Comparison of ENCODE assay signal across 21 cellular contexts in genomic region chr17:8893059-8893458, GRCh38. TPM values are rescaled to one million over a fixed set of nuclear protein-coding genes. Genes with fewer than 3 reads are reported as not detected.
A peak's percentile ranks its signal among the peaks of the same experiment; 100 is the strongest.
DNase-seq lines count a peak whose midpoint lies in the region; ATAC-seq, FAIRE-seq and TF ChIP-seq lines count a peak whose summit lies in the region.
"Had no signal": no experiment of that assay in that cellular context is flagged by ENCODE, and none has a peak within 500 bp of the region (broad histone marks: within the 10 kb centered on the region; RNA-seq: fewer than 3 reads in every experiment).

No MANE protein-coding gene starts in this region.

- TF ChIP-seq CTCF in HepG2 (CRISPR knock-in tag; IDR thresholded peaks at IDR 0.05) (no peak), right lobe of liver (IDR thresholded peaks at IDR 0.05) (no peak), glutamatergic neuron (IDR thresholded peaks at IDR 0.05; ENCODE audit: partially characterized antibody, unreplicated experiment) (no peak)

- POLR2A ChIA-PET in HepG2 (lab: Yijun Ruan, JAX) = no interaction called here
- POLR2A ChIA-PET in activated CD8-positive, alpha-beta T cell treated with anti-CD3 and anti-CD28 coated beads, Interleukin-2, amount 10 ng/mL, durations not matched to agents 7 days and 5 days (lab: Charles Lee) = no interaction called here

- no TSS peak for BruUV-seq in HepG2 (replicated peaks; lab: Mats Ljungman, UMichigan)

- H3K4me1 ChIP-seq in HepG2 (ENCODE audit: insufficient read depth, low read length) (no peaks in the 10 kb centered on the region), right lobe of liver (no peaks in the 10 kb centered on the region)

- H3K9me3 ChIP-seq in HepG2 (ENCODE audit: low read length) (no peaks in the 10 kb centered on the region), right lobe of liver (no peaks in the 10 kb centered on the region)

- in situ Hi-C loops in HepG2 (cut with HindIII; ENCODE audit: extremely low pct_ligation_motif_present, low pct_unique_long_range_greater_than_20kb) = no loop called here
- in situ Hi-C loops in KBM-7 (cut with MboI; ENCODE audit: low pct_unique_long_range_greater_than_20kb, low sequenced_read_pairs) = no loop called here

- no peak for FAIRE-seq in HepG2 (lab: Jason Lieb, UNC)

- ATAC-seq in HepG2 (no peak), right lobe of liver (no peak)
- no peak for ATAC-seq in activated CD8-positive, alpha-beta T cell treated with anti-CD3 and anti-CD28 coated beads, Interleukin-2, amount 10 ng/mL, durations not matched to agents 7 days and 5 days
- ATAC-seq in stimulated activated memory B cell treated with anti-CD40 and anti-IgM and Interleukin-4, amounts not matched to agents 10 μg/mL and 1 μg/mL and 100 μg/mL, for 72 hours = no peak
- ATAC-seq: HCT116, PC-3 had no signal

- peaks cover 53% of the 10 kb centered on the region for H3K4me1 Mint-ChIP-seq in activated CD8-positive, alpha-beta T cell treated with anti-CD3 and anti-CD28 coated beads, Interleukin-2, amount 10 ng/mL, durations not matched to agents 7 days and 5 days (ENCODE audit: low read depth)
- H3K4me1 Mint-ChIP-seq in immature natural killer cell = peaks cover 34 to 48% of the 10 kb centered on the region in 2 donors
- H3K4me1 Mint-ChIP-seq in stimulated activated memory B cell treated with anti-CD40 and anti-IgM and Interleukin-4, amounts not matched to agents 10 μg/mL and 1 μg/mL and 100 μg/mL, for 72 hours = peaks cover 48% of the 10 kb centered on the region
- H3K4me1 Mint-ChIP-seq in glutamatergic neuron (ENCODE audit: low read depth, unreplicated experiment) = peaks cover 6% of the 10 kb centered on the region
- peaks cover 46% of the 10 kb centered on the region for H3K4me1 Mint-ChIP-seq in activated naive CD4-positive, alpha-beta T cell treated with anti-CD3 and anti-CD28 coated beads for 36 hours (ENCODE audit: low read depth)

- H3K27me3 Mint-ChIP-seq in activated CD8-positive, alpha-beta T cell treated with anti-CD3 and anti-CD28 coated beads, Interleukin-2, amount 10 ng/mL, durations not matched to agents 7 days and 5 days (ENCODE audit: low read depth) = no peaks in the 10 kb centered on the region
- peaks cover 4 to 20% (median 18%) of the 10 kb centered on the region in 3 donors for H3K27me3 Mint-ChIP-seq in immature natural killer cell (ENCODE audit: low read depth in 3 of 3)
- H3K27me3 Mint-ChIP-seq in stimulated activated memory B cell treated with anti-CD40 and anti-IgM and Interleukin-4, amounts not matched to agents 10 μg/mL and 1 μg/mL and 100 μg/mL, for 72 hours = no peaks in the 10 kb centered on the region
- H3K27me3 Mint-ChIP-seq in glutamatergic neuron (ENCODE audit: unreplicated experiment) = peaks cover 4% of the 10 kb centered on the region
- no peaks in the 10 kb centered on the region for H3K27me3 Mint-ChIP-seq in activated naive CD4-positive, alpha-beta T cell treated with anti-CD3 and anti-CD28 coated beads for 36 hours (ENCODE audit: low read depth)

- intact Hi-C loops in HepG2 (cut with micrococcal nuclease; ENCODE audit: unreplicated experiment) = no loop called here
- intact Hi-C loops in right lobe of liver (cut with DNase I) = no loop called here
- intact Hi-C loops in activated naive CD4-positive, alpha-beta T cell treated with anti-CD3 and anti-CD28 coated beads for 36 hours (cut with micrococcal nuclease) = loop anchor here (10.0 kb wide), 1 partner anchor 478 kb away; no protein-coding TSS in a partner anchor

- H3K9ac ChIP-seq in HepG2 (ENCODE audit: insufficient read depth, low read depth, low read length) = no peak overlapping the region
- H3K9ac ChIP-seq: GM23248, KMS-11 had no signal

- H3K79me2 ChIP-seq in HepG2 (ENCODE audit: insufficient read depth, low read length) = no peaks in the 10 kb centered on the region

- H4K20me1 ChIP-seq in HepG2 (ENCODE audit: insufficient read depth, low read length) = no peaks in the 10 kb centered on the region

- peaks cover 68% of the 10 kb centered on the region for H3K36me3 Mint-ChIP-seq in activated CD8-positive, alpha-beta T cell treated with anti-CD3 and anti-CD28 coated beads, Interleukin-2, amount 10 ng/mL, durations not matched to agents 7 days and 5 days (ENCODE audit: low read depth)
- H3K36me3 Mint-ChIP-seq in immature natural killer cell (peaks cover 4 to 53% (median 28%) of the 10 kb centered on the region in 3 donors), glutamatergic neuron (ENCODE audit: unreplicated experiment) (no peaks in the 10 kb centered on the region)
- peaks cover 51% of the 10 kb centered on the region for H3K36me3 Mint-ChIP-seq in stimulated activated memory B cell treated with anti-CD40 and anti-IgM and Interleukin-4, amounts not matched to agents 10 μg/mL and 1 μg/mL and 100 μg/mL, for 72 hours
- peaks cover 10% of the 10 kb centered on the region for H3K36me3 Mint-ChIP-seq in activated naive CD4-positive, alpha-beta T cell treated with anti-CD3 and anti-CD28 coated beads for 36 hours (ENCODE audit: low read depth)

- no peak overlapping the region for H2AFZ ChIP-seq in HepG2 (ENCODE audit: low read length)

- no peak for DNase-seq in HepG2 (ENCODE audit: low spot score)
- no peak for DNase-seq in right lobe of liver
- no peak for DNase-seq in activated CD8-positive, alpha-beta T cell treated with anti-CD3 and anti-CD28 coated beads, Interleukin-2, amount 10 ng/mL, durations not matched to agents 7 days and 5 days
- DNase-seq in immature natural killer cell = no peak
- no peak for DNase-seq in glutamatergic neuron
- DNase-seq in activated naive CD4-positive, alpha-beta T cell treated with anti-CD3 and anti-CD28 coated beads for 36 hours = no peak
- DNase-seq in KBM-7 = no peak
- DNase-seq: EL, NCI-H1048, NCI-H1436 treated with DMSO at 0.1 percent for 48 hours, NCI-H2081, NCI-H510A, NCI-H774, PC-3 had no signal

- no peak overlapping the region for H3K4me3 Mint-ChIP-seq in activated CD8-positive, alpha-beta T cell treated with anti-CD3 and anti-CD28 coated beads, Interleukin-2, amount 10 ng/mL, durations not matched to agents 7 days and 5 days
- H3K4me3 Mint-ChIP-seq in immature natural killer cell (no peak overlapping the region), glutamatergic neuron (ENCODE audit: unreplicated experiment) (no peak overlapping the region)
- no peak overlapping the region for H3K4me3 Mint-ChIP-seq in stimulated activated memory B cell treated with anti-CD40 and anti-IgM and Interleukin-4, amounts not matched to agents 10 μg/mL and 1 μg/mL and 100 μg/mL, for 72 hours
- H3K4me3 Mint-ChIP-seq in activated naive CD4-positive, alpha-beta T cell treated with anti-CD3 and anti-CD28 coated beads for 36 hours = no peak overlapping the region

- H3K27me3 ChIP-seq in HepG2 (ENCODE audit: control insufficient read depth in 1 of 2, insufficient read depth in 2 of 2, low read length in 2 of 2) (peaks cover 7 to 60% of the 10 kb centered on the region in 2 experiments; a peak in 4 of 5 replicates), right lobe of liver (no peaks in the 10 kb centered on the region)

- no peaks in the 10 kb centered on the region for H3K36me3 ChIP-seq in HepG2 (replicated peaks in 1 of 2; ENCODE audit: control insufficient read depth in 1 of 2, insufficient read depth in 2 of 2, low read length in 2 of 2)
- no peaks in the 10 kb centered on the region for H3K36me3 ChIP-seq in right lobe of liver

- CTCF ChIA-PET in HepG2 (lab: Yijun Ruan, JAX; ENCODE audit: low intra/inter-chr PET ratio, low total read pairs) = no interaction called here
- CTCF ChIA-PET in activated CD8-positive, alpha-beta T cell treated with anti-CD3 and anti-CD28 coated beads, Interleukin-2, amount 10 ng/mL, durations not matched to agents 7 days and 5 days (lab: Charles Lee) = no interaction called here
- CTCF ChIA-PET in activated naive CD4-positive, alpha-beta T cell treated with anti-CD3 and anti-CD28 coated beads for 36 hours (lab: Charles Lee) = interaction anchor here (0.7 kb wide), 1 partner anchor 71 kb away, joined by 3 read pairs; no protein-coding TSS in a partner anchor

- H3K27ac ChIP-seq in HepG2 (ENCODE audit: extremely low read length, insufficient read depth, low read length) (no peak overlapping the region), right lobe of liver (no peak overlapping the region)
- H3K27ac ChIP-seq: C4-2B, GM23248, KMS-11, RWPE1 had no signal

- no peaks in the 10 kb centered on the region for H3K9me3 Mint-ChIP-seq in activated CD8-positive, alpha-beta T cell treated with anti-CD3 and anti-CD28 coated beads, Interleukin-2, amount 10 ng/mL, durations not matched to agents 7 days and 5 days (ENCODE audit: insufficient read depth)
- H3K9me3 Mint-ChIP-seq in immature natural killer cell (no peaks in the 10 kb centered on the region), glutamatergic neuron (ENCODE audit: unreplicated experiment) (no peaks in the 10 kb centered on the region)
- no peaks in the 10 kb centered on the region for H3K9me3 Mint-ChIP-seq in stimulated activated memory B cell treated with anti-CD40 and anti-IgM and Interleukin-4, amounts not matched to agents 10 μg/mL and 1 μg/mL and 100 μg/mL, for 72 hours
- H3K9me3 Mint-ChIP-seq in activated naive CD4-positive, alpha-beta T cell treated with anti-CD3 and anti-CD28 coated beads for 36 hours = no peaks in the 10 kb centered on the region

- WGBS in HepG2 (ENCODE audit: low lambda C conversion rate) = 0% methylated on average over 2 of the region's 3 CpGs
- WGBS in right lobe of liver (ENCODE audit: insufficient coverage, low coverage, low lambda C conversion rate, missing lambda C conversion rate) = 74% methylated on average over 3 of the region's 3 CpGs

- no peak for TF ChIP-seq EP300 in HepG2 (IDR thresholded peaks at IDR 0.05; ENCODE audit: low read depth in 2 of 2, low read length in 2 of 2)
- TF ChIP-seq EP300 in HepG2 (CRISPR knock-in tag; IDR thresholded peaks at IDR 0.05; ENCODE audit: borderline replicate concordance) = no peak

- TF ChIP-seq POLR2A in HepG2 (IDR thresholded peaks at IDR 0.05; ENCODE audit: insufficient read depth in 1 of 2, low read depth in 2 of 2, low read length in 2 of 2) (no peak), right lobe of liver (IDR thresholded peaks at IDR 0.05) (no peak)

- H3K27ac Mint-ChIP-seq in activated CD8-positive, alpha-beta T cell treated with anti-CD3 and anti-CD28 coated beads, Interleukin-2, amount 10 ng/mL, durations not matched to agents 7 days and 5 days = peak overlapping the region; percentile 30
- H3K27ac Mint-ChIP-seq in immature natural killer cell (peak overlapping the region; percentile 30 to 87 (median 67)), glutamatergic neuron (ENCODE audit: unreplicated experiment) (no peak overlapping the region)
- H3K27ac Mint-ChIP-seq in stimulated activated memory B cell treated with anti-CD40 and anti-IgM and Interleukin-4, amounts not matched to agents 10 μg/mL and 1 μg/mL and 100 μg/mL, for 72 hours = peak overlapping the region; percentile 77
- H3K27ac Mint-ChIP-seq in activated naive CD4-positive, alpha-beta T cell treated with anti-CD3 and anti-CD28 coated beads for 36 hours = no peak overlapping the region

- no peak overlapping the region for H3K4me2 ChIP-seq in HepG2 (ENCODE audit: low read depth, low read length)
- H3K4me2 ChIP-seq: KMS-11 had no signal

- TF ChIP-seq RAD21 in HepG2 (CRISPR knock-in tag; IDR thresholded peaks at IDR 0.05) = no peak

- H3K4me3 ChIP-seq in HepG2 (replicated peaks in 1 of 3; ENCODE audit: insufficient read depth in 1 of 3, low read depth in 2 of 3, low read length in 3 of 3) (no peak overlapping the region), right lobe of liver (no peak overlapping the region)
- H3K4me3 ChIP-seq: GM23248 had no signal

RNA-seq across cellular contexts. Expression of gene PIK3R6, which starts 25.6 kb away (rescaled TPM):
- not detected in 2 replicates for total RNA-seq in HepG2 (2016; rRNA removed; fragmentation: Illumina TruSeq; extraction: Trizol)
- not detected in 2 replicates for total RNA-seq in HepG2 (2016; cell fraction: cytosol; rRNA removed; fragmentation: Illumina TruSeq; extraction: Trizol; ENCODE audit: low read depth)
- total RNA-seq in HepG2 (2016; cell fraction: insoluble cytoplasmic fraction; rRNA removed; fragmentation: Illumina TruSeq; extraction: Trizol) = not detected in 2 replicates
- not detected in 2 replicates for total RNA-seq in HepG2 (2016; cell fraction: membrane; rRNA removed; fragmentation: Illumina TruSeq; extraction: Trizol)
- not detected in 2 replicates for total RNA-seq in HepG2 (2016; cell fraction: nucleus; rRNA removed; fragmentation: Illumina TruSeq; extraction: Trizol)
- polyA plus RNA-seq in HepG2 (2011; rRNA removed) = not detected in 2 replicates
- polyA plus RNA-seq in HepG2 (2011; cell fraction: cytosol; rRNA removed) = 0.03 TPM in 2 replicates
- polyA plus RNA-seq in HepG2 (2011; cell fraction: nucleus; rRNA removed) = 0.26 TPM in 1 of 2 replicates, not detected in the other
- polyA plus RNA-seq in HepG2 (2012) = not detected in 2 replicates
- not detected in 2 replicates for polyA plus RNA-seq in HepG2 (2016; cell fraction: cytosol; fragmentation: Illumina TruSeq; extraction: Trizol; ENCODE audit: low read depth)
- polyA plus RNA-seq in HepG2 (2016; cell fraction: insoluble cytoplasmic fraction; fragmentation: Illumina TruSeq; extraction: Trizol; ENCODE audit: low read depth) = not detected in 2 replicates
- not detected in 2 replicates for polyA plus RNA-seq in HepG2 (2016; cell fraction: membrane; fragmentation: Illumina TruSeq; extraction: Trizol; ENCODE audit: low read depth)
- not detected in 2 replicates for polyA plus RNA-seq in HepG2 (2016; cell fraction: nucleus; fragmentation: Illumina TruSeq; extraction: Trizol; ENCODE audit: insufficient read depth, low read depth)
- 0.09 TPM in 1 of 2 replicates, not detected in the other for polyA minus RNA-seq in HepG2 (2011; rRNA and poly(A)+ RNA removed; ENCODE audit: low replicate concordance)
- not detected in 2 replicates for polyA minus RNA-seq in HepG2 (2011; cell fraction: cytosol; rRNA and poly(A)+ RNA removed)
- polyA minus RNA-seq in HepG2 (2011; cell fraction: nucleus; rRNA and poly(A)+ RNA removed) = not detected in 2 replicates
- under 1 TPM in 5 of 6 experiments, not detected in 1; 0.18 to 0.62 (median 0.25) TPM for total RNA-seq in right lobe of liver
- total RNA-seq in activated CD8-positive, alpha-beta T cell treated with anti-CD3 and anti-CD28 coated beads, Interleukin-2, amount 10 ng/mL, durations not matched to agents 7 days and 5 days = 10 to 100 TPM; 18.3 to 20.7 TPM
- under 1 TPM in 2 of 3 donors, not detected in 1; 0.18 to 0.57 TPM for polyA plus RNA-seq in immature natural killer cell
- not detected for total RNA-seq in glutamatergic neuron (ENCODE audit: unreplicated experiment)
- under 1 TPM; 0.12 to 0.22 TPM for total RNA-seq in activated naive CD4-positive, alpha-beta T cell treated with anti-CD3 and anti-CD28 coated beads for 36 hours
- total RNA-seq: M059J, PC-3 had no signal

Comparison
In these comparisons a context has a peak if more than half of its experiments do, and no peak if none do; other contexts are left out.
1. H3K27ac Mint-ChIP-seq: peak in activated CD8-positive, alpha-beta T cell treated with anti-CD3 and anti-CD28 coated beads, Interleukin-2, amount 10 ng/mL, durations not matched to agents 7 days and 5 days (single experiment), immature natural killer cell (6 of 6) and stimulated activated memory B cell treated with anti-CD40 and anti-IgM and Interleukin-4, amounts not matched to agents 10 μg/mL and 1 μg/mL and 100 μg/mL, for 72 hours (single experiment); none in glutamatergic neuron (single experiment) and activated naive CD4-positive, alpha-beta T cell treated with anti-CD3 and anti-CD28 coated beads for 36 hours (single experiment).
2. RNA of gene PIK3R6, which starts 25.6 kb away (total RNA-seq): 18.3 to 20.7 TPM in activated CD8-positive, alpha-beta T cell treated with anti-CD3 and anti-CD28 coated beads, Interleukin-2, amount 10 ng/mL, durations not matched to agents 7 days and 5 days; 0.18 to 0.62 TPM in right lobe of liver, 0.12 to 0.22 TPM in activated naive CD4-positive, alpha-beta T cell treated with anti-CD3 and anti-CD28 coated beads for 36 hours, not detected in HepG2 and not detected in glutamatergic neuron (single experiment); every median in the first group is over 10 times any median in the second.